Comparison of ENCODE assay signal across 14 cellular contexts in the genomic region with DNA sequence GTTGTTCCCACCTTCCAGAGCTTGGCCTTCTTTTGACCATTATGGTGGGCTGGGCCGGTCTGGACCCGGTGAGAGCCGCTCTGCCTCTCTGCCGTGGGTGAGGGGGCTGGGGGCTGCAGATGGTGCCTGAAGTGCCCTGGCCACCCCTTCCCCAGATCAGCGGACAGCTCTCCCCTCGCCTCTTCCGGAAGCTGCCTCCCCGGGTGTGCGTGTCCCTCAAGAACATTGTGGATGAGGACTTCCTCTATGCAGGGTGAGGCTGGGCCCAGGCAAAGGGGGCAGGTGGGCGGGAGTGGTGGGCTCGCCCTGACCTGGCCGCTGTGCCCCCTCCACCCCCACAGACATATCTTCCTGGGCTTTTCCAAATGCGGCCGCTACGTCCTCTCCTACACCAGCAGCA. TPM values are rescaled to one million over a fixed set of nuclear protein-coding genes. Genes with fewer than 3 reads are reported as not detected.
DNase-seq lines count a peak whose midpoint lies in the region; ATAC-seq and TF ChIP-seq lines count a peak whose summit lies in the region.
"Had no signal": no experiment of that assay in that cellular context is flagged by ENCODE, and none has a peak within 500 bp of the region (broad histone marks: within the 10 kb centered on the region; RNA-seq: fewer than 3 reads in every experiment).

No MANE protein-coding gene starts in this region.

- no peak for TF ChIP-seq CTCF in type B pancreatic cell (conservative IDR thresholded peaks at IDR 0.05)

- peaks cover 27% of the 10 kb centered on the region for H3K36me3 Mint-ChIP-seq in activated naive CD4-positive, alpha-beta T cell treated with anti-CD3 and anti-CD28 coated beads, Interleukin-2, amount 10 ng/mL, durations not matched to agents 7 days and 5 days
- peaks cover 36% of the 10 kb centered on the region for H3K36me3 Mint-ChIP-seq in activated CD4-positive, alpha-beta memory T cell treated with anti-CD3 and anti-CD28 coated beads, Interleukin-2, amount 10 ng/mL, durations not matched to agents 7 days and 5 days (ENCODE audit: low read depth)
- H3K36me3 Mint-ChIP-seq in immature natural killer cell (peaks cover 0 to 16% (median 6%) of the 10 kb centered on the region in 3 donors), type B pancreatic cell (peaks cover 4% of the 10 kb centered on the region)

- CTCF ChIA-PET in activated naive CD4-positive, alpha-beta T cell treated with anti-CD3 and anti-CD28 coated beads, Interleukin-2, amount 10 ng/mL, durations not matched to agents 7 days and 5 days (lab: Charles Lee): interaction anchor here (1.3 to 3.3 kb wide), 4 partner anchors 50 to 104 kb away, joined by 3 to 12 read pairs (median 6); no protein-coding TSS in a partner anchor
- CTCF ChIA-PET in activated CD4-positive, alpha-beta memory T cell treated with anti-CD3 and anti-CD28 coated beads, Interleukin-2, amount 10 ng/mL, durations not matched to agents 7 days and 5 days (lab: Charles Lee): interaction anchor here (2.8 kb wide), 1 partner anchor 94 kb away, joined by 11 read pairs; no protein-coding TSS in a partner anchor

- POLR2A ChIA-PET in activated CD4-positive, alpha-beta memory T cell treated with anti-CD3 and anti-CD28 coated beads, Interleukin-2, amount 10 ng/mL, durations not matched to agents 7 days and 5 days (lab: Charles Lee): interaction anchor here (1.2 to 4.5 kb wide), 3 partner anchors 51 to 568 kb away, joined by 3 to 58 read pairs (median 38); partner anchors contain the start of genes IL27RA and RFX1

- no peak for ATAC-seq in GM18868 (IDR thresholded peaks at IDR 0.05; ENCODE audit: unreplicated experiment)

- H3K4me1 Mint-ChIP-seq in activated naive CD4-positive, alpha-beta T cell treated with anti-CD3 and anti-CD28 coated beads, Interleukin-2, amount 10 ng/mL, durations not matched to agents 7 days and 5 days: peaks cover 27% of the 10 kb centered on the region
- peaks cover 19% of the 10 kb centered on the region for H3K4me1 Mint-ChIP-seq in activated CD4-positive, alpha-beta memory T cell treated with anti-CD3 and anti-CD28 coated beads, Interleukin-2, amount 10 ng/mL, durations not matched to agents 7 days and 5 days
- H3K4me1 Mint-ChIP-seq in immature natural killer cell: peaks cover 24 to 26% of the 10 kb centered on the region in 2 donors
- H3K4me1 Mint-ChIP-seq in type B pancreatic cell (ENCODE audit: unreplicated experiment): peaks cover 7% of the 10 kb centered on the region

- peak overlapping the region; percentile 65 for H3K27ac Mint-ChIP-seq in activated naive CD4-positive, alpha-beta T cell treated with anti-CD3 and anti-CD28 coated beads, Interleukin-2, amount 10 ng/mL, durations not matched to agents 7 days and 5 days
- no peak overlapping the region for H3K27ac Mint-ChIP-seq in activated CD4-positive, alpha-beta memory T cell treated with anti-CD3 and anti-CD28 coated beads, Interleukin-2, amount 10 ng/mL, durations not matched to agents 7 days and 5 days
- H3K27ac Mint-ChIP-seq in immature natural killer cell (peak overlapping the region in 3 of 6 donors; percentile 12 to 88 (median 35)), type B pancreatic cell (no peak overlapping the region)

- peak overlapping the region; percentile 87 for H3K4me3 Mint-ChIP-seq in activated naive CD4-positive, alpha-beta T cell treated with anti-CD3 and anti-CD28 coated beads, Interleukin-2, amount 10 ng/mL, durations not matched to agents 7 days and 5 days
- H3K4me3 Mint-ChIP-seq in activated CD4-positive, alpha-beta memory T cell treated with anti-CD3 and anti-CD28 coated beads, Interleukin-2, amount 10 ng/mL, durations not matched to agents 7 days and 5 days: peak overlapping the region; percentile 95
- H3K4me3 Mint-ChIP-seq in immature natural killer cell: peak overlapping the region; percentile 48 to 94 (median 84)
- peak overlapping the region; percentile 89 for H3K4me3 Mint-ChIP-seq in type B pancreatic cell

- peaks cover 5% of the 10 kb centered on the region for H3K27me3 Mint-ChIP-seq in activated naive CD4-positive, alpha-beta T cell treated with anti-CD3 and anti-CD28 coated beads, Interleukin-2, amount 10 ng/mL, durations not matched to agents 7 days and 5 days
- no peaks in the 10 kb centered on the region for H3K27me3 Mint-ChIP-seq in activated CD4-positive, alpha-beta memory T cell treated with anti-CD3 and anti-CD28 coated beads, Interleukin-2, amount 10 ng/mL, durations not matched to agents 7 days and 5 days
- H3K27me3 Mint-ChIP-seq in immature natural killer cell (ENCODE audit: low read depth in 3 of 3) (peaks cover 6 to 12% (median 6%) of the 10 kb centered on the region in 3 donors), type B pancreatic cell (no peaks in the 10 kb centered on the region)

- DNase-seq in activated naive CD4-positive, alpha-beta T cell treated with anti-CD3 and anti-CD28 coated beads, Interleukin-2, amount 10 ng/mL, durations not matched to agents 7 days and 5 days: no peak
- DNase-seq in activated naive CD4-positive, alpha-beta T cell (lab: John Stamatoyannopoulos, UW): no peak
- DNase-seq in activated CD4-positive, alpha-beta memory T cell treated with anti-CD3 and anti-CD28 coated beads, Interleukin-2, amount 10 ng/mL, durations not matched to agents 7 days and 5 days: no peak
- DNase-seq in immature natural killer cell (no peak), type B pancreatic cell (ENCODE audit: extremely low spot score, unreplicated experiment) (no peak), NCI-H345 (lab: John Stamatoyannopoulos, UW) (no peak)
- DNase-seq in activated CD4-positive, CD25-positive, alpha-beta regulatory T cell (lab: John Stamatoyannopoulos, UW): no peak
- DNase-seq: DMS79 treated with DMSO at 0.1 percent for 48 hours, dorsolateral prefrontal cortex, Karpas-422, NCI-H1694 treated with DMSO at 0.1 percent for 48 hours, NCI-H524 had no signal

- H3K9me3 Mint-ChIP-seq in activated naive CD4-positive, alpha-beta T cell treated with anti-CD3 and anti-CD28 coated beads, Interleukin-2, amount 10 ng/mL, durations not matched to agents 7 days and 5 days: no peaks in the 10 kb centered on the region
- H3K9me3 Mint-ChIP-seq in activated CD4-positive, alpha-beta memory T cell treated with anti-CD3 and anti-CD28 coated beads, Interleukin-2, amount 10 ng/mL, durations not matched to agents 7 days and 5 days: no peaks in the 10 kb centered on the region
- no peaks in the 10 kb centered on the region for H3K9me3 Mint-ChIP-seq in immature natural killer cell
- no peaks in the 10 kb centered on the region for H3K9me3 Mint-ChIP-seq in type B pancreatic cell

RNA-seq across cellular contexts. Expression of gene DCAF15, which starts 1.9 kb away (rescaled TPM):
- total RNA-seq in activated CD4-positive, alpha-beta memory T cell treated with anti-CD3 and anti-CD28 coated beads, Interleukin-2, amount 10 ng/mL, durations not matched to agents 7 days and 5 days: 10 to 100 TPM; 76.2 to 78.4 TPM
- 1 to 10 TPM; 2.4 to 9.4 (median 4.2) TPM for polyA plus RNA-seq in immature natural killer cell
- total RNA-seq in type B pancreatic cell (ENCODE audit: low replicate concordance): 35.8 and 50.1 TPM in 2 replicates

RNA-seq across cellular contexts. Expression of gene PODNL1, which starts 16.0 kb away (rescaled TPM):
- under 1 TPM; 0.35 to 0.48 TPM for total RNA-seq in activated CD4-positive, alpha-beta memory T cell treated with anti-CD3 and anti-CD28 coated beads, Interleukin-2, amount 10 ng/mL, durations not matched to agents 7 days and 5 days
- polyA plus RNA-seq in immature natural killer cell: not detected
- 0.48 and 0.75 TPM in 2 replicates for total RNA-seq in type B pancreatic cell (ENCODE audit: low replicate concordance)
- total RNA-seq: lung microvascular endothelial cell had no signal

RNA-seq across cellular contexts. Expression of gene CC2D1A, which starts 48.2 kb away (rescaled TPM):
- 10 to 100 TPM; 30.6 to 32.7 TPM for total RNA-seq in activated CD4-positive, alpha-beta memory T cell treated with anti-CD3 and anti-CD28 coated beads, Interleukin-2, amount 10 ng/mL, durations not matched to agents 7 days and 5 days
- polyA plus RNA-seq in immature natural killer cell: 10 to 100 TPM in 1 of 3 donors, 1 to 10 TPM in 2; 1.5 to 19.2 (median 5.8) TPM
- 35.4 and 42.3 TPM in 2 replicates for total RNA-seq in type B pancreatic cell (ENCODE audit: low replicate concordance)

RNA-seq across cellular contexts. Expression of gene BRME1, which starts 48.3 kb away (rescaled TPM):
- 1 to 10 TPM; 3.8 to 4.4 TPM for total RNA-seq in activated CD4-positive, alpha-beta memory T cell treated with anti-CD3 and anti-CD28 coated beads, Interleukin-2, amount 10 ng/mL, durations not matched to agents 7 days and 5 days
- 10 to 100 TPM in 1 of 3 donors, 1 to 10 TPM in 2; 2.7 to 12.2 (median 6.9) TPM for polyA plus RNA-seq in immature natural killer cell
- total RNA-seq in type B pancreatic cell (ENCODE audit: low replicate concordance): 3.5 and 9.2 TPM in 2 replicates

RNA-seq across cellular contexts. Expression of gene RFX1, which starts 51.9 kb away (rescaled TPM):
- total RNA-seq in activated CD4-positive, alpha-beta memory T cell treated with anti-CD3 and anti-CD28 coated beads, Interleukin-2, amount 10 ng/mL, durations not matched to agents 7 days and 5 days: 10 to 100 TPM; 16.8 to 18.6 TPM
- polyA plus RNA-seq in immature natural killer cell: 1 to 10 TPM in 1 of 3 donors, under 1 TPM in 2; 0.21 to 1.5 (median 0.66) TPM
- 19.3 and 21.8 TPM in 2 replicates for total RNA-seq in type B pancreatic cell (ENCODE audit: low replicate concordance)
